In genomic region chr2:152715854-152716428, GRCh38 we compare ENCODE assay signal across 8 cellular contexts. TPM values are rescaled to one million over a fixed set of nuclear protein-coding genes. Genes with fewer than 3 reads are reported as not detected.
DNase-seq lines count a peak whose midpoint lies in the region; ATAC-seq and TF ChIP-seq lines count a peak whose summit lies in the region.

No MANE protein-coding gene starts in this region.

- H3K27ac ChIP-seq in OCI-LY7 (ENCODE audit: low read depth, low read length, poor library complexity, severe bottlenecking) (peak overlapping the region; percentile 89), muscle layer of colon (ENCODE audit: low read depth, low read length) (no peak overlapping the region)

- DNase-seq in BE2C = peak; percentile 56
- peak; percentile 66 for DNase-seq in OCI-LY7 (ENCODE audit: low spot score)
- peak; percentile 20 to 53 for DNase-seq in cardiac fibroblast (ENCODE audit: low read depth in 2 of 2)
- no peak for DNase-seq in NCI-H2107 treated with DMSO at 0.1 percent for 48 hours (lab: John Stamatoyannopoulos, UW; ENCODE audit: unreplicated experiment)
- no peak for DNase-seq in NCI-H128 (lab: John Stamatoyannopoulos, UW; ENCODE audit: unreplicated experiment)
- no peak for DNase-seq in left colon

- H3K36me3 ChIP-seq in BE2C (peaks cover 14% of the 10 kb centered on the region; the same call in 1 of the 2 replicates), OCI-LY7 (ENCODE audit: insufficient read depth, low read length) (peaks cover 63% of the 10 kb centered on the region), muscle layer of colon (ENCODE audit: insufficient read depth, low read length) (peaks cover 12% of the 10 kb centered on the region)

- ATAC-seq in left colon = no peak

- CTCF ChIA-PET in OCI-LY7 (lab: Charles Lee; ENCODE audit: unreplicated experiment) = no interaction called here

- H3K4me3 ChIP-seq in BE2C (ENCODE audit: low read depth, low read length) (peak overlapping the region; percentile 89), OCI-LY7 (ENCODE audit: low read depth, low read length, poor library complexity, severe bottlenecking) (peak overlapping the region; percentile 76), cardiac fibroblast (replicated peaks in 1 of 2; ENCODE audit: low read depth in 2 of 2, low read length in 2 of 2) (peak overlapping the region; percentile 88 to 89), muscle layer of colon (ENCODE audit: low read depth in 1 of 2, low read length in 2 of 2) (peak overlapping the region in 1 of 2 donors; percentile 98)

- H3K9me2 ChIP-seq in OCI-LY7 (ENCODE audit: insufficient read depth, low read length) = no peaks in the 10 kb centered on the region

- TSS peak; percentile 30 for BruUV-seq in OCI-LY7 (replicated peaks; lab: Mats Ljungman, UMichigan)

- H2AFZ ChIP-seq in OCI-LY7 (ENCODE audit: low read length) = no peak overlapping the region

- H3K79me2 ChIP-seq in OCI-LY7 (ENCODE audit: insufficient read depth, low read depth, low read length) = peaks cover 85% of the 10 kb centered on the region

- H3K4me2 ChIP-seq in OCI-LY7 (ENCODE audit: low read length) = peak overlapping the region; percentile 75

- peak overlapping the region; percentile 98 for H3K9ac ChIP-seq in muscle layer of colon (ENCODE audit: low read length)

- TF ChIP-seq CTCF in BE2C (IDR thresholded peaks at IDR 0.05; ENCODE audit: low read depth, low read length) = peak; percentile 68
- peak; percentile 61 for TF ChIP-seq CTCF in GM12872 (IDR thresholded peaks at IDR 0.05; ENCODE audit: insufficient read depth, low read depth, low read length)
- TF ChIP-seq CTCF in OCI-LY7 (conservative IDR thresholded peaks at IDR 0.05; ENCODE audit: low read length) = peak; percentile 87
- TF ChIP-seq CTCF in cardiac fibroblast (IDR thresholded peaks at IDR 0.05; ENCODE audit: low read depth, low read length) = peak; percentile 66

- POLR2A ChIA-PET in OCI-LY7 (lab: Charles Lee) = interaction anchor here (0.6 to 5.5 kb wide), 9 partner anchors 11 to 49 kb away, joined by 3 to 45 read pairs (median 4); no protein-coding TSS in a partner anchor

- H3K27me3 ChIP-seq in BE2C = no peaks in the 10 kb centered on the region
- H3K27me3 ChIP-seq in muscle layer of colon (ENCODE audit: control insufficient read depth in 1 of 2, insufficient read depth in 2 of 2, low read length in 2 of 2) = no peaks in the 10 kb centered on the region

- intact Hi-C loops in OCI-LY7 (cut with micrococcal nuclease; ENCODE audit: unreplicated experiment) (loop anchor here (5.0 kb wide), 1 partner anchor 889 kb away; the partner anchor contains the start of gene ARL5A), left colon (cut with DNase I, micrococcal nuclease) (no loop called here)

- H3K9me3 ChIP-seq in BE2C (no peaks in the 10 kb centered on the region), OCI-LY7 (ENCODE audit: low read length) (peaks cover 1% of the 10 kb centered on the region; the same call in 1 of the 2 replicates), muscle layer of colon (ENCODE audit: low read length) (no peaks in the 10 kb centered on the region)

- H3K4me1 ChIP-seq in BE2C (no peaks in the 10 kb centered on the region), OCI-LY7 (ENCODE audit: insufficient read depth, low read length, poor library complexity, severe bottlenecking) (peaks cover 23% of the 10 kb centered on the region), muscle layer of colon (ENCODE audit: insufficient read depth, low read length) (peaks cover 29% of the 10 kb centered on the region)

- peaks cover 46% of the 10 kb centered on the region for H4K20me1 ChIP-seq in OCI-LY7 (ENCODE audit: insufficient read depth, low read length)

RNA-seq across cellular contexts. Expression of gene PRPF40A, which starts 1.3 kb away (rescaled TPM):
- 50.1 TPM for polyA plus RNA-seq in BE2C (2012; ENCODE audit: insufficient read depth, insufficient read length, low read depth)
- total RNA-seq in OCI-LY7 (2014; rRNA removed; shearing (Covaris generic)) = 156 and 198 TPM in 2 replicates
- total RNA-seq in OCI-LY7 (2022) (175 and 177 TPM in 2 replicates), left colon (10 to 100 TPM; 85.4 to 88.9 TPM)

RNA-seq across cellular contexts. Expression of gene ARL6IP6, which starts 2.5 kb away (rescaled TPM):
- 8.8 TPM for polyA plus RNA-seq in BE2C (2012; ENCODE audit: insufficient read depth, insufficient read length, low read depth)
- 34.6 and 38.3 TPM in 2 replicates for total RNA-seq in OCI-LY7 (2014; rRNA removed; shearing (Covaris generic))
- total RNA-seq in OCI-LY7 (2022) (58.3 and 61.8 TPM in 2 replicates), left colon (10 to 100 TPM; 16.0 to 16.5 TPM)

Comparison
In these comparisons a context has a peak if more than half of its experiments do, and no peak if none do; other contexts are left out.
1. DNase-seq: peak in BE2C (single experiment), OCI-LY7 (single experiment) and cardiac fibroblast (2 of 2); none in NCI-H2107 treated with DMSO at 0.1 percent for 48 hours (single experiment), NCI-H128 (single experiment) and left colon (0 of 2).
2. Peak in every context shown above with its lines, with median percentiles within 50 percentile points of each other: CTCF ChIP-seq.